In the genomic region with DNA sequence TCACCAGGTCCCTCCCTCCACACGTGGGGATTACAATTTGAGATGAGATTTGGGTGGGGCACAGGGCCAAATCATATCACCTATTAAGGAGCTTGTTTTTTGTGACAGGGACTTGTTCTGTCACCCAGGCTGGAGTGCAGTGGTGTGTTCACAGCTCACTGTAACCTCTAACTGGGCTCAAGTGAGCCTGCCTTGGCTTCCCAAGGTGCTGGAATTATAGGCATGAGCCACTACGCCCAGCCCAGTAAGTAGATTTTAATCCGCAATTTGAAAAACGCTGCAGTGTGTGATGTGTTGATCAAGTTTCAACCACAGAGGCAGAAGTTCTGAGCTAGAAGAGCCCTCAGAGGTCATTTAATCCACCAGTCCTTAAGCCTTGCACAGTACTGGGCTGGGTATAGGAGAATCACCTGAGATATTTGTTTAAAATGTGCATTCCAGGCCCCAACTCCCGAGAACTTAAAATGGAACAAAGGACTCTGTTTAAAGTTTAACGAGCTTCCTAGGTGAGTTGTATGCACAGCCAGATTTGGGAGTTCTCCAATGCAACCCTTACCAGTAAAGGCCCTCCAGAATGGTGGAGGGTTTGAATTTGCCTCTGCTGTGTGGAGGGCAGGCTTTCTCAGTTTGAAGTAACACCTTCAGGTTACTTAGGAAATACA, we compare ENCODE assay signal across 1 cellular context.
TF ChIP-seq lines count a peak whose summit lies in the region.

No MANE protein-coding gene starts in this region.

TF ChIP-seq in HepG2, 621 proteins besides CTCF, POLR2A, EP300 and RAD21 (continued from another document):
- TF ChIP-seq, protein P1, sequence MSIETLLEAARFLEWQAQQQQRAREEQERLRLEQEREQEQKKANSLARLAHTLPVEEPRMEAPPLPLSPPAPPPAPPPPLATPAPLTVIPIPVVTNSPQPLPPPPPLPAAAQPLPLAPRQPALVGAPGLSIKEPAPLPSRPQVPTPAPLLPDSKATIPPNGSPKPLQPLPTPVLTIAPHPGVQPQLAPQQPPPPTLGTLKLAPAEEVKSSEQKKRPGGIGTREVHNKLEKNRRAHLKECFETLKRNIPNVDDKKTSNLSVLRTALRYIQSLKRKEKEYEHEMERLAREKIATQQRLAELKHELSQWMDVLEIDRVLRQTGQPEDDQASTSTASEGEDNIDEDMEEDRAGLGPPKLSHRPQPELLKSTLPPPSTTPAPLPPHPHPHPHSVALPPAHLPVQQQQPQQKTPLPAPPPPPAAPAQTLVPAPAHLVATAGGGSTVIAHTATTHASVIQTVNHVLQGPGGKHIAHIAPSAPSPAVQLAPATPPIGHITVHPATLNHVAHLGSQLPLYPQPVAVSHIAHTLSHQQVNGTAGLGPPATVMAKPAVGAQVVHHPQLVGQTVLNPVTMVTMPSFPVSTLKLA (IDR thresholded peaks at IDR 0.05): no peak
- TF ChIP-seq, protein P2, sequence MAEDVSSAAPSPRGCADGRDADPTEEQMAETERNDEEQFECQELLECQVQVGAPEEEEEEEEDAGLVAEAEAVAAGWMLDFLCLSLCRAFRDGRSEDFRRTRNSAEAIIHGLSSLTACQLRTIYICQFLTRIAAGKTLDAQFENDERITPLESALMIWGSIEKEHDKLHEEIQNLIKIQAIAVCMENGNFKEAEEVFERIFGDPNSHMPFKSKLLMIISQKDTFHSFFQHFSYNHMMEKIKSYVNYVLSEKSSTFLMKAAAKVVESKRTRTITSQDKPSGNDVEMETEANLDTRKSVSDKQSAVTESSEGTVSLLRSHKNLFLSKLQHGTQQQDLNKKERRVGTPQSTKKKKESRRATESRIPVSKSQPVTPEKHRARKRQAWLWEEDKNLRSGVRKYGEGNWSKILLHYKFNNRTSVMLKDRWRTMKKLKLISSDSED (CRISPR knock-in tag; IDR thresholded peaks at IDR 0.05): no peak
- TF ChIP-seq, protein P3, sequence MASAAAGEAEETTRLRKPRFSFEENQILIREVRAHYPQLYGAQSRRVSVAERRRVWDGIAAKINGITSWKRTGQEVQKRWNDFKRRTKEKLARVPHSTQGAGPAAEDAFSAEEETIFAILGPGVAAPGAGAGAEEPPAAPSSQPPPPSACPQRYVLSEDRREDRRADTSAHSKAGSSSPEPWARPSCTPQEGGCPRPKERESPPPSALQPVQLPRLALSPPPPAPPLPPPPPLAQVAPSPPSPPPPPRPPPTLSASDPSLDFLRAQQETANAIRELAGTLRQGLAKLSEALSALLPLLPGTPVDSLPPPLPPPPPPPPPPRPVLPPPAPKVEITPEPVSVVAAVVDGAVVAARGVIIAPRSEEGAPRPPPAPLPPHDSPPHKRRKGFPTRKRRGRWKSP (CRISPR knock-in tag; IDR thresholded peaks at IDR 0.05): no peak
- TF ChIP-seq, protein P4, sequence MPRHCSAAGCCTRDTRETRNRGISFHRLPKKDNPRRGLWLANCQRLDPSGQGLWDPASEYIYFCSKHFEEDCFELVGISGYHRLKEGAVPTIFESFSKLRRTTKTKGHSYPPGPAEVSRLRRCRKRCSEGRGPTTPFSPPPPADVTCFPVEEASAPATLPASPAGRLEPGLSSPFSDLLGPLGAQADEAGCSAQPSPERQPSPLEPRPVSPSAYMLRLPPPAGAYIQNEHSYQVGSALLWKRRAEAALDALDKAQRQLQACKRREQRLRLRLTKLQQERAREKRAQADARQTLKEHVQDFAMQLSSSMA (CRISPR knock-in tag; IDR thresholded peaks at IDR 0.05): no peak
